In genomic region chr3:181691951-181692849, GRCh38 we compare ENCODE assay signal across 20 cellular contexts. TPM values are rescaled to one million over a fixed set of nuclear protein-coding genes. Genes with fewer than 3 reads are reported as not detected.
DNase-seq lines count a peak whose midpoint lies in the region; TF ChIP-seq lines count a peak whose summit lies in the region.
"Had no signal": no experiment of that assay in that cellular context is flagged by ENCODE, and none has a peak within 500 bp of the region (broad histone marks: within the 10 kb centered on the region; RNA-seq: fewer than 3 reads in every experiment).

No MANE protein-coding gene starts in this region.

- no peak overlapping the region for H3K27ac ChIP-seq in SK-N-SH (ENCODE audit: low read depth in 2 of 2, low read length in 1 of 2)
- H3K27ac ChIP-seq in spleen, result no peak overlapping the region
- H3K27ac ChIP-seq: PC-9, RWPE1 had no signal

- H3K4me3 ChIP-seq in SK-N-SH (ENCODE audit: low read depth in 2 of 2, low read length in 1 of 2), result no peak overlapping the region
- no peak overlapping the region for H3K4me3 ChIP-seq in spleen
- H3K4me3 ChIP-seq: PC-9 had no signal

- no peaks in the 10 kb centered on the region for H3F3A ChIP-seq in SK-N-SH (replicated peaks; ENCODE audit: insufficient read depth)

- H3K79me2 ChIP-seq in SK-N-SH (ENCODE audit: insufficient read depth), result no peaks in the 10 kb centered on the region

- peaks cover 4% of the 10 kb centered on the region for H3K9me3 Mint-ChIP-seq in glutamatergic neuron (ENCODE audit: unreplicated experiment)
- H3K9me3 Mint-ChIP-seq in activated naive CD4-positive, alpha-beta T cell treated with anti-CD3 and anti-CD28 coated beads, Interleukin-2, amount 10 ng/mL, durations not matched to agents 7 days and 5 days, result no peaks in the 10 kb centered on the region

- no peaks in the 10 kb centered on the region for H3K27me3 ChIP-seq in SK-N-SH (ENCODE audit: insufficient read depth)
- H3K27me3 ChIP-seq in spleen (replicated peaks in 1 of 7), result peaks cover 0 to 35% (median 26%) of the 10 kb centered on the region in 7 donors

- TF ChIP-seq RAD21 in SK-N-SH (IDR thresholded peaks at IDR 0.05; ENCODE audit: low read length), result no peak

- no peak overlapping the region for H2AFZ ChIP-seq in SK-N-SH (ENCODE audit: low read depth)
- H2AFZ ChIP-seq: PC-9 had no signal

- peaks cover 2% of the 10 kb centered on the region for H3K27me3 Mint-ChIP-seq in glutamatergic neuron (ENCODE audit: unreplicated experiment)
- H3K27me3 Mint-ChIP-seq in activated naive CD4-positive, alpha-beta T cell treated with anti-CD3 and anti-CD28 coated beads, Interleukin-2, amount 10 ng/mL, durations not matched to agents 7 days and 5 days, result peaks cover 32% of the 10 kb centered on the region

- no peak overlapping the region for H3K9ac ChIP-seq in SK-N-SH

- no peaks in the 10 kb centered on the region for H3K9me3 ChIP-seq in SK-N-SH
- H3K9me3 ChIP-seq in spleen, result no peaks in the 10 kb centered on the region

- POLR2A ChIA-PET in SK-N-SH (lab: Yijun Ruan, JAX), result no interaction called here

- no peaks in the 10 kb centered on the region for H3K9me2 ChIP-seq in SK-N-SH

- H3K4me1 Mint-ChIP-seq in glutamatergic neuron (ENCODE audit: low read depth, unreplicated experiment), result peaks cover 52% of the 10 kb centered on the region
- H3K4me1 Mint-ChIP-seq in activated naive CD4-positive, alpha-beta T cell treated with anti-CD3 and anti-CD28 coated beads, Interleukin-2, amount 10 ng/mL, durations not matched to agents 7 days and 5 days, result peaks cover 6% of the 10 kb centered on the region

- no peak for TF ChIP-seq POLR2A in spleen (IDR thresholded peaks at IDR 0.05)

- peak overlapping the region; percentile 81 for H3K27ac Mint-ChIP-seq in glutamatergic neuron (ENCODE audit: unreplicated experiment)
- H3K27ac Mint-ChIP-seq in activated naive CD4-positive, alpha-beta T cell treated with anti-CD3 and anti-CD28 coated beads, Interleukin-2, amount 10 ng/mL, durations not matched to agents 7 days and 5 days, result no peak overlapping the region
- H3K27ac Mint-ChIP-seq: CD14-positive monocyte had no signal

- CTCF ChIA-PET in SK-N-SH (lab: Yijun Ruan, JAX), result interaction anchor here (0.9 kb wide), 1 partner anchor 413 kb away, joined by 4 read pairs; no protein-coding TSS in a partner anchor
- CTCF ChIA-PET in activated naive CD4-positive, alpha-beta T cell treated with anti-CD3 and anti-CD28 coated beads, Interleukin-2, amount 10 ng/mL, durations not matched to agents 7 days and 5 days (lab: Charles Lee), result no interaction called here

- DNase-seq in NCI-H524 (lab: John Stamatoyannopoulos, UW) (peak; percentile 62 to 91), SK-N-SH (peak; percentile 49), glutamatergic neuron (no peak), superior temporal gyrus (ENCODE audit: extremely low spot score) (peak; percentile 79), spleen (no peak), kidney tubule cell (ENCODE audit: low spot score) (no peak)
- no peak for DNase-seq in activated naive CD4-positive, alpha-beta T cell treated with anti-CD3 and anti-CD28 coated beads, Interleukin-2, amount 10 ng/mL, durations not matched to agents 7 days and 5 days
- DNase-seq: ACHN, DND-41, KBM-7, NCI-H1105 treated with DMSO at 0.1 percent for 48 hours, NCI-H187, NCI-H2107, NCI-H446, NCI-H748 treated with DMSO at 0.1 percent for 48 hours, PC-9, SIG-M5 had no signal

- intact Hi-C loops in spleen (cut with DNase I; ENCODE audit: low total_unique reads), result no loop called here

- no peak for TF ChIP-seq CTCF in SK-N-SH (IDR thresholded peaks at IDR 0.05)
- TF ChIP-seq CTCF in glutamatergic neuron (IDR thresholded peaks at IDR 0.05; ENCODE audit: partially characterized antibody, unreplicated experiment), result no peak
- no peak for TF ChIP-seq CTCF in spleen (IDR thresholded peaks at IDR 0.05 in 8 of 11, conservative IDR thresholded peaks at IDR 0.05 in 3 of 11)

- peak overlapping the region; percentile 12 for H3K4me3 Mint-ChIP-seq in glutamatergic neuron (ENCODE audit: unreplicated experiment)
- H3K4me3 Mint-ChIP-seq in activated naive CD4-positive, alpha-beta T cell treated with anti-CD3 and anti-CD28 coated beads, Interleukin-2, amount 10 ng/mL, durations not matched to agents 7 days and 5 days, result no peak overlapping the region

- no peak overlapping the region for H3K4me2 ChIP-seq in SK-N-SH
- H3K4me2 ChIP-seq: PC-9 had no signal

- H3K36me3 ChIP-seq in SK-N-SH (replicated peaks in 1 of 2; ENCODE audit: control insufficient read depth in 1 of 2, insufficient read depth in 2 of 2, low read length in 1 of 2), result no peaks in the 10 kb centered on the region
- no peaks in the 10 kb centered on the region for H3K36me3 ChIP-seq in spleen

- H3K36me3 Mint-ChIP-seq in glutamatergic neuron (ENCODE audit: unreplicated experiment), result no peaks in the 10 kb centered on the region
- H3K36me3 Mint-ChIP-seq in activated naive CD4-positive, alpha-beta T cell treated with anti-CD3 and anti-CD28 coated beads, Interleukin-2, amount 10 ng/mL, durations not matched to agents 7 days and 5 days, result peaks cover 5% of the 10 kb centered on the region

- H3K4me1 ChIP-seq in SK-N-SH (ENCODE audit: control insufficient read depth in 1 of 2, insufficient read depth in 2 of 2, low read depth in 1 of 2, low read length in 1 of 2) (no peaks in the 10 kb centered on the region; a peak in 1 of 4 replicates), spleen (peaks cover 3 to 21% (median 17%) of the 10 kb centered on the region in 6 donors)

- TF ChIP-seq EP300 in SK-N-SH (IDR thresholded peaks at IDR 0.05; ENCODE audit: borderline replicate concordance in 1 of 2, low read depth in 1 of 2, low read length in 1 of 2), result no peak

- WGBS in SK-N-SH (ENCODE audit: low lambda C conversion rate), result 52% methylated on average over 3 of the region's 3 CpGs
- WGBS in spleen, 5 donors, result 56 to 86% (median 72%) methylated on average over 3 of the region's 3 CpGs

- no peaks in the 10 kb centered on the region for H4K20me1 ChIP-seq in SK-N-SH (ENCODE audit: insufficient read depth)

TF ChIP-seq in SK-N-SH, 30 proteins besides CTCF, POLR2A, EP300 and RAD21:
- TF ChIP-seq TAF1 (IDR thresholded peaks at IDR 0.05; ENCODE audit: borderline replicate concordance, low read depth, low read length) (no peak), MXI1 (IDR thresholded peaks at IDR 0.05; ENCODE audit: low read depth, low read length) (no peak)
TF ChIP-seq in SK-N-SH: peak in this region for 0.

RNA-seq across cellular contexts. Expression of gene SOX2, which starts 19.5 kb away (rescaled TPM):
- polyA plus RNA-seq in SK-N-SH (2012; rRNA removed) (0.10 and 0.13 TPM in 2 replicates), spleen (under 1 TPM; 0.02 to 0.54 (median 0.05) TPM)
- 0.12 and 0.16 TPM in 2 replicates for polyA plus RNA-seq in SK-N-SH (2012; cell fraction: cytosol; rRNA removed)
- 0.02 and 0.14 TPM in 2 replicates for polyA plus RNA-seq in SK-N-SH (2012; cell fraction: nucleus; rRNA removed)
- total RNA-seq in glutamatergic neuron (ENCODE audit: unreplicated experiment) (23.5 TPM), spleen (under 1 TPM in 2 of 7 donors, not detected in 5; 0.10 to 0.43 TPM)
- total RNA-seq: G401, PC-9 had no signal
- polyA plus RNA-seq: CD14-positive monocyte had no signal

Comparison
In these comparisons a context has a peak if more than half of its experiments do, and no peak if none do; other contexts are left out.
1. DNase-seq: peak in NCI-H524 (2 of 2), SK-N-SH (single experiment) and superior temporal gyrus (single experiment); none in glutamatergic neuron (single experiment), activated naive CD4-positive, alpha-beta T cell treated with anti-CD3 and anti-CD28 coated beads, Interleukin-2, amount 10 ng/mL, durations not matched to agents 7 days and 5 days (single experiment), spleen (single experiment) and kidney tubule cell (single experiment).
2. RNA of gene SOX2, which starts 19.5 kb away (total RNA-seq): 23.5 TPM in glutamatergic neuron (single experiment); 0.10 to 0.43 TPM in spleen; every median in the first group is over 10 times any median in the second.